In genomic region chr12:26940820-26941219, GRCh38 we compare ENCODE assay signal across 8 cellular contexts. TPM values are rescaled to one million over a fixed set of nuclear protein-coding genes. Genes with fewer than 3 reads are reported as not detected.
DNase-seq lines count a peak whose midpoint lies in the region; ATAC-seq and TF ChIP-seq lines count a peak whose summit lies in the region.

No MANE protein-coding gene starts in this region.

- peaks cover 0 to 12% (median 0%) of the 10 kb centered on the region in 3 experiments for H3K36me3 ChIP-seq in naive thymus-derived CD4-positive, alpha-beta T cell (ENCODE audit: control insufficient read depth in 2 of 3, insufficient read depth in 3 of 3, low read length in 3 of 3)
- H3K36me3 ChIP-seq in Peyer's patch = no peaks in the 10 kb centered on the region

- H3K4me3 ChIP-seq in NB4 (ENCODE audit: low read depth, low read length) (peak overlapping the region; percentile 86), astrocyte of the spinal cord (ENCODE audit: low read depth, low read length) (no peak overlapping the region), Peyer's patch (no peak overlapping the region)
- H3K4me3 ChIP-seq in naive thymus-derived CD4-positive, alpha-beta T cell (ENCODE audit: low read length) = peak overlapping the region; percentile 46

- no peak for ATAC-seq in naive thymus-derived CD4-positive, alpha-beta T cell
- no peak for ATAC-seq in sciatic nerve

- H3K4me1 Mint-ChIP-seq in naive thymus-derived CD4-positive, alpha-beta T cell = peaks cover 41 to 76% (median 70%) of the 10 kb centered on the region in 7 donors

- TF ChIP-seq POLR2A in NB4 (IDR thresholded peaks at IDR 0.05; ENCODE audit: extremely low read depth, insufficient read length) (no peak), Peyer's patch (IDR thresholded peaks at IDR 0.05) (no peak)

- in situ Hi-C loops in astrocyte of the spinal cord (cut with HindIII; ENCODE audit: low sequenced_read_pairs) = no loop called here

- H3K36me3 Mint-ChIP-seq in naive thymus-derived CD4-positive, alpha-beta T cell = peaks cover 0 to 22% (median 9%) of the 10 kb centered on the region in 5 donors

- H3K9me3 Mint-ChIP-seq in naive thymus-derived CD4-positive, alpha-beta T cell = peaks cover 0 to 2% (median 0%) of the 10 kb centered on the region in 11 donors

- intact Hi-C loops in naive thymus-derived CD4-positive, alpha-beta T cell (cut with micrococcal nuclease) = no loop called here
- intact Hi-C loops in sciatic nerve (cut with DNase I) = no loop called here

- DNase-seq in ELR (ENCODE audit: low read depth) (peak; percentile 44), NB4 (ENCODE audit: low read depth) (peak; percentile 48), astrocyte of the spinal cord (ENCODE audit: low read depth, low spot score) (peak; percentile 8), AML-193 (lab: John Stamatoyannopoulos, UW) (no peak), sciatic nerve (ENCODE audit: low spot score) (no peak), Peyer's patch (no peak), hepatic stellate cell (ENCODE audit: low spot score) (no peak)
- peak in 2 of 9 donors; percentile 19 to 44 for DNase-seq in naive thymus-derived CD4-positive, alpha-beta T cell

- H3K4me3 Mint-ChIP-seq in naive thymus-derived CD4-positive, alpha-beta T cell = peak overlapping the region; percentile 87 to 99 (median 97)

- H3K27me3 Mint-ChIP-seq in naive thymus-derived CD4-positive, alpha-beta T cell = peaks cover 0 to 3% (median 0%) of the 10 kb centered on the region in 5 donors

- H3K27ac ChIP-seq in naive thymus-derived CD4-positive, alpha-beta T cell (ENCODE audit: low read depth, low read length) = peak overlapping the region; percentile 94
- peak overlapping the region in 2 of 4 donors; percentile 3 to 53 for H3K27ac ChIP-seq in Peyer's patch

- no peaks in the 10 kb centered on the region for H3K27me3 ChIP-seq in naive thymus-derived CD4-positive, alpha-beta T cell (ENCODE audit: control insufficient read depth in 2 of 2, insufficient read depth in 2 of 2, low read length in 2 of 2)
- H3K27me3 ChIP-seq in Peyer's patch = no peaks in the 10 kb centered on the region

- H3K4me1 ChIP-seq in naive thymus-derived CD4-positive, alpha-beta T cell (ENCODE audit: control insufficient read depth in 2 of 2, insufficient read depth in 2 of 2, low read length in 2 of 2) = peaks cover 37 to 41% of the 10 kb centered on the region in 2 donors
- peaks cover 0 to 40% (median 5%) of the 10 kb centered on the region in 4 donors for H3K4me1 ChIP-seq in Peyer's patch

- CTCF ChIA-PET in naive thymus-derived CD4-positive, alpha-beta T cell (lab: Charles Lee) = no interaction called here

- POLR2A ChIA-PET in naive thymus-derived CD4-positive, alpha-beta T cell (lab: Charles Lee) = interaction anchor here (1.4 kb wide), 1 partner anchor 19 kb away, joined by 6 read pairs; no protein-coding TSS in a partner anchor

- H3K27ac Mint-ChIP-seq in naive thymus-derived CD4-positive, alpha-beta T cell = peak overlapping the region; percentile 64 to 99 (median 80)

- no peak for TF ChIP-seq CTCF in NB4 (IDR thresholded peaks at IDR 0.05; ENCODE audit: low read depth, low read length)
- no peak for TF ChIP-seq CTCF in astrocyte of the spinal cord (IDR thresholded peaks at IDR 0.05; ENCODE audit: low read depth, low read length)
- no peak for TF ChIP-seq CTCF in Peyer's patch (IDR thresholded peaks at IDR 0.05)

- no peaks in the 10 kb centered on the region for H3K9me3 ChIP-seq in naive thymus-derived CD4-positive, alpha-beta T cell (ENCODE audit: control insufficient read depth in 2 of 3, low read length in 3 of 3)
- no peaks in the 10 kb centered on the region for H3K9me3 ChIP-seq in Peyer's patch

RNA-seq across cellular contexts. Expression of gene FGFR1OP2, which starts 2.5 kb away (rescaled TPM):
- 10 to 100 TPM; 35.6 to 84.0 (median 79.0) TPM for total RNA-seq in naive thymus-derived CD4-positive, alpha-beta T cell
- polyA plus RNA-seq in naive thymus-derived CD4-positive, alpha-beta T cell = 10 to 100 TPM; 80.7 to 90.3 TPM
- total RNA-seq in sciatic nerve (81.9 TPM), Peyer's patch (10 to 100 TPM; 49.5 to 94.9 (median 65.4) TPM)

RNA-seq across cellular contexts. Expression of gene INTS13, which starts 3.0 kb away (rescaled TPM):
- total RNA-seq in naive thymus-derived CD4-positive, alpha-beta T cell = 10 to 100 TPM; 13.2 to 46.7 (median 19.0) TPM
- polyA plus RNA-seq in naive thymus-derived CD4-positive, alpha-beta T cell = 10 to 100 TPM; 18.5 to 25.8 TPM
- 13.9 TPM for total RNA-seq in sciatic nerve
- total RNA-seq in Peyer's patch = 10 to 100 TPM in 2 of 4 donors, 1 to 10 TPM in 2; 4.3 to 22.3 (median 11.9) TPM

Comparison
In these comparisons a context has a peak if more than half of its experiments do, and no peak if none do; other contexts are left out.
1. DNase-seq: peak in ELR (single experiment), NB4 (single experiment) and astrocyte of the spinal cord (single experiment); none in AML-193 (0 of 2), sciatic nerve (single experiment), Peyer's patch (0 of 3) and hepatic stellate cell (single experiment).
2. H3K4me3 ChIP-seq: peak in NB4 (single experiment) and naive thymus-derived CD4-positive, alpha-beta T cell (single experiment); none in astrocyte of the spinal cord (single experiment) and Peyer's patch (0 of 4).